Comparison of ENCODE assay signal across 1 cellular context in genomic region chr1:65467536-65467935, GRCh38.
A peak's percentile ranks its signal among the peaks of the same experiment; 100 is the strongest.
TF ChIP-seq lines count a peak whose summit lies in the region.

No MANE protein-coding gene starts in this region.

TF ChIP-seq in K562, 482 proteins besides CTCF, POLR2A, EP300 and RAD21 (continued from another document and continues in another):
- TF ChIP-seq, protein P1, sequence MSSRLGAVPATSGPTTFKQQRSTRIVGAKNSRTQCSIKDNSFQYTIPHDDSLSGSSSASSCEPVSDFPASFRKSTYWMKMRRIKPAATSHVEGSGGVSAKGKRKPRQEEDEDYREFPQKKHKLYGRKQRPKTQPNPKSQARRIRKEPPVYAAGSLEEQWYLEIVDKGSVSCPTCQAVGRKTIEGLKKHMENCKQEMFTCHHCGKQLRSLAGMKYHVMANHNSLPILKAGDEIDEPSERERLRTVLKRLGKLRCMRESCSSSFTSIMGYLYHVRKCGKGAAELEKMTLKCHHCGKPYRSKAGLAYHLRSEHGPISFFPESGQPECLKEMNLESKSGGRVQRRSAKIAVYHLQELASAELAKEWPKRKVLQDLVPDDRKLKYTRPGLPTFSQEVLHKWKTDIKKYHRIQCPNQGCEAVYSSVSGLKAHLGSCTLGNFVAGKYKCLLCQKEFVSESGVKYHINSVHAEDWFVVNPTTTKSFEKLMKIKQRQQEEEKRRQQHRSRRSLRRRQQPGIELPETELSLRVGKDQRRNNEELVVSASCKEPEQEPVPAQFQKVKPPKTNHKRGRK (tag; IDR thresholded peaks at IDR 0.05) = no peak
- TF ChIP-seq HNRNPH1 (optimal IDR thresholded peaks at IDR 0.05; ENCODE audit: low read depth, low read length) = no peak
- no peak for TF ChIP-seq SETDB1 (IDR thresholded peaks at IDR 0.05; ENCODE audit: low read length)
- no peak for TF ChIP-seq ZNF639 (CRISPR knock-in tag; conservative IDR thresholded peaks at IDR 0.05 in 1 of 2, IDR thresholded peaks at IDR 0.05 in 1 of 2)
- TF ChIP-seq ELF1 (tag; IDR thresholded peaks at IDR 0.05) = no peak
- no peak for TF ChIP-seq ZNF766 (CRISPR knock-in tag; conservative IDR thresholded peaks at IDR 0.05)
- peak in 1 of 2 experiments; percentile 24; a peak in 1 of 4 replicates for TF ChIP-seq SIN3A (IDR thresholded peaks at IDR 0.05; ENCODE audit: borderline replicate concordance in 2 of 2, control insufficient read depth in 1 of 2, low read depth in 2 of 2, low read length in 2 of 2)
- no peak for TF ChIP-seq KLF16 (IDR thresholded peaks at IDR 0.05)
- no peak for TF ChIP-seq SNRNP70 (optimal IDR thresholded peaks at IDR 0.05; ENCODE audit: low read depth, low read length)
- TF ChIP-seq ATF7 (IDR thresholded peaks at IDR 0.05) = 0 out of 2 replicates have a peak, but pooled peaks have one; percentile 29
- TF ChIP-seq DACH1 (IDR thresholded peaks at IDR 0.05; ENCODE audit: partially characterized antibody) = no peak
- TF ChIP-seq, protein P2, sequence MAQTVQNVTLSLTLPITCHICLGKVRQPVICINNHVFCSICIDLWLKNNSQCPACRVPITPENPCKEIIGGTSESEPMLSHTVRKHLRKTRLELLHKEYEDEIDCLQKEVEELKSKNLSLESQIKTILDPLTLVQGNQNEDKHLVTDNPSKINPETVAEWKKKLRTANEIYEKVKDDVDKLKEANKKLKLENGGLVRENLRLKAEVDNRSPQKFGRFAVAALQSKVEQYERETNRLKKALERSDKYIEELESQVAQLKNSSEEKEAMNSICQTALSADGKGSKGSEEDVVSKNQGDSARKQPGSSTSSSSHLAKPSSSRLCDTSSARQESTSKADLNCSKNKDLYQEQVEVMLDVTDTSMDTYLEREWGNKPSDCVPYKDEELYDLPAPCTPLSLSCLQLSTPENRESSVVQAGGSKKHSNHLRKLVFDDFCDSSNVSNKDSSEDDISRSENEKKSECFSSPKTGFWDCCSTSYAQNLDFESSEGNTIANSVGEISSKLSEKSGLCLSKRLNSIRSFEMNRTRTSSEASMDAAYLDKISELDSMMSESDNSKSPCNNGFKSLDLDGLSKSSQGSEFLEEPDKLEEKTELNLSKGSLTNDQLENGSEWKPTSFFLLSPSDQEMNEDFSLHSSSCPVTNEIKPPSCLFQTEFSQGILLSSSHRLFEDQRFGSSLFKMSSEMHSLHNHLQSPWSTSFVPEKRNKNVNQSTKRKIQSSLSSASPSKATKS (CRISPR knock-in tag; IDR thresholded peaks at IDR 0.05) = no peak
- no peak for TF ChIP-seq NR2C2 (CRISPR knock-in tag; IDR thresholded peaks at IDR 0.05)
- TF ChIP-seq NR2C2 (tag; IDR thresholded peaks at IDR 0.05) = peak; percentile 78
- TF ChIP-seq CREM (IDR thresholded peaks at IDR 0.05; ENCODE audit: low read depth) = peak; percentile 45; the same call in 1 of the 2 replicates
- TF ChIP-seq BACH1 (tag; IDR thresholded peaks at IDR 0.05) = no peak
- no peak for TF ChIP-seq KDM5B (IDR thresholded peaks at IDR 0.05; ENCODE audit: insufficient replicate concordance, low read depth, low read length)
- no peak for TF ChIP-seq CBX8 (IDR thresholded peaks at IDR 0.05; ENCODE audit: borderline replicate concordance, extremely low read depth, low read depth, low read length, poor library complexity, severe bottlenecking)
- TF ChIP-seq ZNF695 (CRISPR knock-in tag; IDR thresholded peaks at IDR 0.05) = no peak
- TF ChIP-seq TAF1 (IDR thresholded peaks at IDR 0.05; ENCODE audit: control insufficient read depth, extremely low read depth, insufficient read depth, low read length, severe bottlenecking) = no peak
- TF ChIP-seq BRF2 (IDR thresholded peaks at IDR 0.05; ENCODE audit: borderline replicate concordance, insufficient read depth, insufficient read length) = no peak
- TF ChIP-seq ZC3H4 (CRISPR knock-in tag; IDR thresholded peaks at IDR 0.05; ENCODE audit: borderline replicate concordance) = no peak
- TF ChIP-seq FOXP1 (CRISPR knock-in tag; IDR thresholded peaks at IDR 0.05) = peak; percentile 84; the same call in 1 of the 2 replicates
- TF ChIP-seq, protein P3, sequence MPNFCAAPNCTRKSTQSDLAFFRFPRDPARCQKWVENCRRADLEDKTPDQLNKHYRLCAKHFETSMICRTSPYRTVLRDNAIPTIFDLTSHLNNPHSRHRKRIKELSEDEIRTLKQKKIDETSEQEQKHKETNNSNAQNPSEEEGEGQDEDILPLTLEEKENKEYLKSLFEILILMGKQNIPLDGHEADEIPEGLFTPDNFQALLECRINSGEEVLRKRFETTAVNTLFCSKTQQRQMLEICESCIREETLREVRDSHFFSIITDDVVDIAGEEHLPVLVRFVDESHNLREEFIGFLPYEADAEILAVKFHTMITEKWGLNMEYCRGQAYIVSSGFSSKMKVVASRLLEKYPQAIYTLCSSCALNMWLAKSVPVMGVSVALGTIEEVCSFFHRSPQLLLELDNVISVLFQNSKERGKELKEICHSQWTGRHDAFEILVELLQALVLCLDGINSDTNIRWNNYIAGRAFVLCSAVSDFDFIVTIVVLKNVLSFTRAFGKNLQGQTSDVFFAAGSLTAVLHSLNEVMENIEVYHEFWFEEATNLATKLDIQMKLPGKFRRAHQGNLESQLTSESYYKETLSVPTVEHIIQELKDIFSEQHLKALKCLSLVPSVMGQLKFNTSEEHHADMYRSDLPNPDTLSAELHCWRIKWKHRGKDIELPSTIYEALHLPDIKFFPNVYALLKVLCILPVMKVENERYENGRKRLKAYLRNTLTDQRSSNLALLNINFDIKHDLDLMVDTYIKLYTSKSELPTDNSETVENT (CRISPR knock-in tag; IDR thresholded peaks at IDR 0.05) = no peak
- TF ChIP-seq ZC3H8 (IDR thresholded peaks at IDR 0.05) = no peak
- TF ChIP-seq, protein P4, sequence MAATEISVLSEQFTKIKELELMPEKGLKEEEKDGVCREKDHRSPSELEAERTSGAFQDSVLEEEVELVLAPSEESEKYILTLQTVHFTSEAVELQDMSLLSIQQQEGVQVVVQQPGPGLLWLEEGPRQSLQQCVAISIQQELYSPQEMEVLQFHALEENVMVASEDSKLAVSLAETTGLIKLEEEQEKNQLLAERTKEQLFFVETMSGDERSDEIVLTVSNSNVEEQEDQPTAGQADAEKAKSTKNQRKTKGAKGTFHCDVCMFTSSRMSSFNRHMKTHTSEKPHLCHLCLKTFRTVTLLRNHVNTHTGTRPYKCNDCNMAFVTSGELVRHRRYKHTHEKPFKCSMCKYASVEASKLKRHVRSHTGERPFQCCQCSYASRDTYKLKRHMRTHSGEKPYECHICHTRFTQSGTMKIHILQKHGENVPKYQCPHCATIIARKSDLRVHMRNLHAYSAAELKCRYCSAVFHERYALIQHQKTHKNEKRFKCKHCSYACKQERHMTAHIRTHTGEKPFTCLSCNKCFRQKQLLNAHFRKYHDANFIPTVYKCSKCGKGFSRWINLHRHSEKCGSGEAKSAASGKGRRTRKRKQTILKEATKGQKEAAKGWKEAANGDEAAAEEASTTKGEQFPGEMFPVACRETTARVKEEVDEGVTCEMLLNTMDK (IDR thresholded peaks at IDR 0.05; ENCODE audit: borderline replicate concordance, insufficient read depth, low read depth, low read length, poor library complexity, severe bottlenecking) = no peak
- TF ChIP-seq BRF1 (IDR thresholded peaks at IDR 0.05; ENCODE audit: borderline replicate concordance, extremely low read depth, insufficient read length) = no peak
- TF ChIP-seq KLF10 (CRISPR knock-in tag; IDR thresholded peaks at IDR 0.05) = no peak
- no peak for TF ChIP-seq NKRF (IDR thresholded peaks at IDR 0.05; ENCODE audit: borderline replicate concordance)
- TF ChIP-seq ARID1B (IDR thresholded peaks at IDR 0.05) = peak; percentile 17; the same call in 1 of the 2 replicates
- TF ChIP-seq POLR3A (IDR thresholded peaks at IDR 0.05; ENCODE audit: borderline replicate concordance, extremely low read depth, insufficient read depth, insufficient read length) = no peak
- TF ChIP-seq, protein P5, sequence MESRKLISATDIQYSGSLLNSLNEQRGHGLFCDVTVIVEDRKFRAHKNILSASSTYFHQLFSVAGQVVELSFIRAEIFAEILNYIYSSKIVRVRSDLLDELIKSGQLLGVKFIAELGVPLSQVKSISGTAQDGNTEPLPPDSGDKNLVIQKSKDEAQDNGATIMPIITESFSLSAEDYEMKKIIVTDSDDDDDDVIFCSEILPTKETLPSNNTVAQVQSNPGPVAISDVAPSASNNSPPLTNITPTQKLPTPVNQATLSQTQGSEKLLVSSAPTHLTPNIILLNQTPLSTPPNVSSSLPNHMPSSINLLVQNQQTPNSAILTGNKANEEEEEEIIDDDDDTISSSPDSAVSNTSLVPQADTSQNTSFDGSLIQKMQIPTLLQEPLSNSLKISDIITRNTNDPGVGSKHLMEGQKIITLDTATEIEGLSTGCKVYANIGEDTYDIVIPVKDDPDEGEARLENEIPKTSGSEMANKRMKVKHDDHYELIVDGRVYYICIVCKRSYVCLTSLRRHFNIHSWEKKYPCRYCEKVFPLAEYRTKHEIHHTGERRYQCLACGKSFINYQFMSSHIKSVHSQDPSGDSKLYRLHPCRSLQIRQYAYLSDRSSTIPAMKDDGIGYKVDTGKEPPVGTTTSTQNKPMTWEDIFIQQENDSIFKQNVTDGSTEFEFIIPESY (CRISPR knock-in tag; IDR thresholded peaks at IDR 0.05) = 0 out of 2 replicates have a peak, but pooled peaks have one; percentile 26
- TF ChIP-seq, protein P6, sequence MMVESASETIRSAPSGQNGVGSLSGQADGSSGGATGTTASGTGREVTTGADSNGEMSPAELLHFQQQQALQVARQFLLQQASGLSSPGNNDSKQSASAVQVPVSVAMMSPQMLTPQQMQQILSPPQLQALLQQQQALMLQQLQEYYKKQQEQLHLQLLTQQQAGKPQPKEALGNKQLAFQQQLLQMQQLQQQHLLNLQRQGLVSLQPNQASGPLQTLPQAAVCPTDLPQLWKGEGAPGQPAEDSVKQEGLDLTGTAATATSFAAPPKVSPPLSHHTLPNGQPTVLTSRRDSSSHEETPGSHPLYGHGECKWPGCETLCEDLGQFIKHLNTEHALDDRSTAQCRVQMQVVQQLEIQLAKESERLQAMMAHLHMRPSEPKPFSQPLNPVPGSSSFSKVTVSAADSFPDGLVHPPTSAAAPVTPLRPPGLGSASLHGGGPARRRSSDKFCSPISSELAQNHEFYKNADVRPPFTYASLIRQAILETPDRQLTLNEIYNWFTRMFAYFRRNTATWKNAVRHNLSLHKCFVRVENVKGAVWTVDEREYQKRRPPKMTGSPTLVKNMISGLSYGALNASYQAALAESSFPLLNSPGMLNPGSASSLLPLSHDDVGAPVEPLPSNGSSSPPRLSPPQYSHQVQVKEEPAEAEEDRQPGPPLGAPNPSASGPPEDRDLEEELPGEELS (CRISPR knock-in tag; IDR thresholded peaks at IDR 0.05; ENCODE audit: borderline replicate concordance) = no peak
- TF ChIP-seq SRSF7 (optimal IDR thresholded peaks at IDR 0.05; ENCODE audit: low read depth, low read length) = no peak
- TF ChIP-seq CSDE1 (IDR thresholded peaks at IDR 0.05) = no peak
- TF ChIP-seq, protein P7, sequence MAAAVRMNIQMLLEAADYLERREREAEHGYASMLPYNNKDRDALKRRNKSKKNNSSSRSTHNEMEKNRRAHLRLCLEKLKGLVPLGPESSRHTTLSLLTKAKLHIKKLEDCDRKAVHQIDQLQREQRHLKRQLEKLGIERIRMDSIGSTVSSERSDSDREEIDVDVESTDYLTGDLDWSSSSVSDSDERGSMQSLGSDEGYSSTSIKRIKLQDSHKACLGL (CRISPR knock-in tag; IDR thresholded peaks at IDR 0.05; ENCODE audit: borderline replicate concordance, poor library complexity, severe bottlenecking) = no peak
- no peak for TF ChIP-seq CREB1 (IDR thresholded peaks at IDR 0.05)
- no peak for TF ChIP-seq CREB1 (CRISPR knock-in tag; IDR thresholded peaks at IDR 0.05)
- peak; percentile 92 to 95 for TF ChIP-seq FOXK2 (conservative IDR thresholded peaks at IDR 0.05 in 1 of 2, IDR thresholded peaks at IDR 0.05 in 1 of 2; ENCODE audit: low read depth in 2 of 2)
- peak; percentile 59 for TF ChIP-seq TCF3 (CRISPR knock-in tag; IDR thresholded peaks at IDR 0.05)
- TF ChIP-seq PRPF4 (IDR thresholded peaks at IDR 0.05; ENCODE audit: insufficient read depth, low read depth, low read length, poor library complexity, severe bottlenecking) = no peak
- no peak; the same call in 1 of the 2 replicates for TF ChIP-seq SP1 (CRISPR knock-in tag; IDR thresholded peaks at IDR 0.05)
- no peak for TF ChIP-seq SMAD2 (IDR thresholded peaks at IDR 0.05; ENCODE audit: low read depth, low read length)
- no peak for TF ChIP-seq NFRKB (IDR thresholded peaks at IDR 0.05; ENCODE audit: low read depth)
- no peak for TF ChIP-seq GABPA (tag; conservative IDR thresholded peaks at IDR 0.05; ENCODE audit: low read depth)
- TF ChIP-seq BHLHE40 (IDR thresholded peaks at IDR 0.05; ENCODE audit: low read length) = 0 out of 2 replicates have a peak, but pooled peaks have one; percentile 28
- TF ChIP-seq YY1 (IDR thresholded peaks at IDR 0.05; ENCODE audit: borderline replicate concordance in 1 of 3, control insufficient read depth in 1 of 3, extremely low read depth in 1 of 3, insufficient read depth in 3 of 3, insufficient read length in 1 of 3, insufficient replicate concordance in 2 of 3, low read depth in 1 of 3, low read length in 2 of 3) = peak in 2 of 3 experiments; percentile 13 to 61
- peak; percentile 86 to 99 for TF ChIP-seq FOXA3 (CRISPR knock-in tag; conservative IDR thresholded peaks at IDR 0.05 in 1 of 2, IDR thresholded peaks at IDR 0.05 in 1 of 2)
